17 cellular contexts compared by ENCODE assay signal in the genomic region with DNA sequence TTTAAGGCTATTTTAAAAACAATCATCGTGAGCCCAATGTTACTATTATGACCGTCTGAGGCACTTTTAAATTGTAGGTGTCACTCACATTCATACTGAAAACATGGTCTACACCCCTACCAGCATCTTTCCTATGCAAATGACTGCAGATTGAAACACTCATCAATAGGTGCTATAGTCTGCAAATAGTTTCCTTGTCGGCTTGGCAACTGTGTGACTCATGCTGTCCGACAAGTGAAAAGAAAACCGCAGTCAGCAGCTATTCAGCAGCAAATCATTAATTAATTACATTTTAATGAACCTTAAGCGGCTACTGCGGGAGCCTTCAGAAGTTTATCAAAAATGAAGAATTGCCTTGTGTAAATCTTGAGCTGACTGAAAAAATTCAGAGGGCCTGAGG.
DNase-seq lines count a peak whose midpoint lies in the region; ATAC-seq, FAIRE-seq and TF ChIP-seq lines count a peak whose summit lies in the region.
"Had no signal": no experiment of that assay in that cellular context is flagged by ENCODE, and none has a peak within 500 bp of the region (broad histone marks: within the 10 kb centered on the region; RNA-seq: fewer than 3 reads in every experiment).

No MANE protein-coding gene starts in this region.

- peaks cover 16% of the 10 kb centered on the region for H3K4me1 Mint-ChIP-seq in Calu3 (ENCODE audit: low read depth, unreplicated experiment)
- H3K4me1 Mint-ChIP-seq: central memory CD8-positive, alpha-beta T cell had no signal

- CTCF ChIA-PET in Calu3 (lab: Charles Lee), result interaction anchor here (0.8 to 1.9 kb wide), 3 partner anchors 10 to 415 kb away, joined by 3 to 6 read pairs (median 3); no protein-coding TSS in a partner anchor

- FAIRE-seq in bronchial epithelial cell (lab: Jason Lieb, UNC), result no peak
- FAIRE-seq: HepG2 had no signal

- no peak overlapping the region for H3K4me3 ChIP-seq in HUES6 (ENCODE audit: low read depth, low read length)
- H3K4me3 ChIP-seq in bronchial epithelial cell (ENCODE audit: low read depth, low read length), result no peak overlapping the region
- H3K4me3 ChIP-seq: Peyer's patch had no signal

- BruUV-seq in Calu3 (replicated peaks; lab: Mats Ljungman, UMichigan), result no TSS peak

- H3K27ac ChIP-seq in HUES6 (ENCODE audit: low read depth, low read length), result 0 out of 2 replicates have a peak overlapping the region, but pooled peaks have one; percentile 26
- H3K27ac ChIP-seq: Peyer's patch had no signal

- no peaks in the 10 kb centered on the region for H3K9me3 ChIP-seq in HUES6 (ENCODE audit: control insufficient read depth, insufficient read depth, low read depth, low read length)
- H3K9me3 ChIP-seq: Peyer's patch had no signal

- DNase-seq in Calu3 (peak; percentile 60), bronchial epithelial cell (ENCODE audit: low read depth) (peak; percentile 35), kidney glomerular epithelial cell (lab: John Stamatoyannopoulos, UW) (peak; percentile 83), NCI-H187 treated with DMSO at 0.1 percent for 48 hours (lab: John Stamatoyannopoulos, UW) (no peak), NCI-H526 treated with DMSO at 0.1 percent for 48 hours (lab: John Stamatoyannopoulos, UW) (no peak)
- DNase-seq: activated CD8-positive, alpha-beta memory T cell treated with anti-CD3 and anti-CD28 coated beads for 24 hours; activated naive CD4-positive, alpha-beta T cell treated with Interleukin-2 at 50 U/mL for 16 hours; erythroblast; NCI-H1105; NCI-H446; Peyer's patch; stimulated activated CD4-positive, alpha-beta T cell treated with anti-CD3 and anti-CD28 coated beads, Interleukin-2, amount 100 ng/mL, for 48 hours had no signal

- no peaks in the 10 kb centered on the region for H3K27me3 Mint-ChIP-seq in Calu3 (ENCODE audit: unreplicated experiment)
- H3K27me3 Mint-ChIP-seq: central memory CD8-positive, alpha-beta T cell had no signal

- H3K36me3 ChIP-seq in HUES6 (ENCODE audit: control insufficient read depth, insufficient read depth, low read length) (no peaks in the 10 kb centered on the region), bronchial epithelial cell (ENCODE audit: control insufficient read depth, insufficient read depth, low read length) (no peaks in the 10 kb centered on the region)
- H3K36me3 ChIP-seq: Peyer's patch had no signal

- intact Hi-C loops in Calu3 (cut with micrococcal nuclease; ENCODE audit: unreplicated experiment), result loop anchor here (10.0 kb wide), 1 partner anchor 133 kb away; a partner anchor contains a TSS

- ATAC-seq in HG03432 (IDR thresholded peaks at IDR 0.05; ENCODE audit: unreplicated experiment) (no peak), HG03378 (IDR thresholded peaks at IDR 0.05; ENCODE audit: unreplicated experiment) (no peak)
- ATAC-seq: HepG2 had no signal

- peaks cover 51% of the 10 kb centered on the region for H3K4me1 ChIP-seq in HUES6 (ENCODE audit: control insufficient read depth, insufficient read depth, low read length)
- H3K4me1 ChIP-seq: Peyer's patch had no signal

- H3K27ac Mint-ChIP-seq in Calu3 (ENCODE audit: unreplicated experiment), result no peak overlapping the region

- no peak overlapping the region for H3K4me3 Mint-ChIP-seq in Calu3 (ENCODE audit: low read depth, unreplicated experiment)
- H3K4me3 Mint-ChIP-seq: central memory CD8-positive, alpha-beta T cell had no signal

- no peaks in the 10 kb centered on the region for H3K9me3 Mint-ChIP-seq in Calu3 (ENCODE audit: low read depth, unreplicated experiment)

- H3K9ac ChIP-seq in HUES6 (ENCODE audit: low read length), result no peak overlapping the region

- H3K27me3 ChIP-seq in HUES6 (ENCODE audit: control insufficient read depth, insufficient read depth, low read length), result no peaks in the 10 kb centered on the region
- no peaks in the 10 kb centered on the region for H3K27me3 ChIP-seq in bronchial epithelial cell (ENCODE audit: control insufficient read depth, insufficient read depth, low read length)
- H3K27me3 ChIP-seq: Peyer's patch had no signal

- TF ChIP-seq CTCF in Calu3 (IDR thresholded peaks at IDR 0.05; ENCODE audit: unreplicated experiment), result no peak
- TF ChIP-seq CTCF in bronchial epithelial cell (IDR thresholded peaks at IDR 0.05; ENCODE audit: insufficient read depth, low read length, severe bottlenecking), result no peak

- H3K36me3 Mint-ChIP-seq in Calu3 (ENCODE audit: insufficient read depth, unreplicated experiment), result no peaks in the 10 kb centered on the region

Comparison
In these comparisons a context has a peak if more than half of its experiments do, and no peak if none do; other contexts are left out.
1. DNase-seq: peak in Calu3 (single experiment), bronchial epithelial cell (single experiment) and kidney glomerular epithelial cell (single experiment); none in NCI-H187 treated with DMSO at 0.1 percent for 48 hours (single experiment) and NCI-H526 treated with DMSO at 0.1 percent for 48 hours (single experiment).